ENCODE assay signal across 11 cellular contexts in the genomic region with DNA sequence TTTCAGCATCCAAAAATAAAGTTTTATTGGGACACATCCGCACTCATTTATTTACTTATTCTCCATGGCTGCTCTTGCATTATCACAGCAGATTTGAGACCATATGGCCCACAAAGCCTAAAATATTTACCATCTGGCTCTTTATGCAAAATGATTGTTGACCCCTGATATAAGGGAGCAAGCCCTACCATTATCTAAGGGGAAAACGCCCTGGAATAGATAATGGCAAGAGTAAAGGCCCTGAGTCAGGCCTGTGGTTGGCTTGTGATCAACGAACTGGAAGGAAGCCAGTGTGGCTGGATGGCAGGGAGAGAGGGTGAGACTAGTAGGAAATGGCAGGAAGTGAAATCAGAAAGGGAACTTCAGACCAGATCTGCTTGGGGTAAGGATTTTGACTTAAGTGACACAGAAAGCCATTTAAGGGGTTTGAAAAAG. TPM values are rescaled to one million over a fixed set of nuclear protein-coding genes. Genes with fewer than 3 reads are reported as not detected.
DNase-seq lines count a peak whose midpoint lies in the region; ATAC-seq, FAIRE-seq and TF ChIP-seq lines count a peak whose summit lies in the region.
"Had no signal": no experiment of that assay in that cellular context is flagged by ENCODE, and none has a peak within 500 bp of the region (broad histone marks: within the 10 kb centered on the region; RNA-seq: fewer than 3 reads in every experiment).

No MANE protein-coding gene starts in this region.

- TF ChIP-seq CTCF in GM10248 (IDR thresholded peaks at IDR 0.05; ENCODE audit: control extremely low read depth, extremely low read depth, low read depth, missing control alignments) = no peak

- no peak for ATAC-seq in HG03457 (IDR thresholded peaks at IDR 0.05; ENCODE audit: unreplicated experiment)
- ATAC-seq: stimulated activated memory B cell treated with anti-CD40 and anti-IgM and Interleukin-4, amounts not matched to agents 10 μg/mL and 1 μg/mL and 100 μg/mL, for 72 hours had no signal

- CTCF ChIA-PET in GM10248 (lab: Yijun Ruan, JAX) = interaction anchor here (1.8 to 8.0 kb wide), 2 partner anchors 127 to 129 kb away, joined by 7 to 68 read pairs; no protein-coding TSS in a partner anchor

- peak; percentile 12 for FAIRE-seq in GM18507 (lab: Jason Lieb, UNC)

- DNase-seq in GM18507 (ENCODE audit: extremely low spot score, insufficient read length, low read depth) (no peak), NCI-H774 (lab: John Stamatoyannopoulos, UW) (peak; percentile 25), dermis blood vessel endothelial cell (peak; percentile 42), putamen (ENCODE audit: low spot score) (peak; percentile 45), GM10248 (ENCODE audit: extremely low spot score) (no peak), NCI-H1436 treated with DMSO at 0.1 percent for 48 hours (lab: John Stamatoyannopoulos, UW) (no peak), HuH-7.5 (ENCODE audit: low spot score) (no peak)
- DNase-seq: islet precursor cell had no signal

- POLR2A ChIA-PET in GM10248 (lab: Yijun Ruan, JAX) = no interaction called here

RNA-seq across cellular contexts. Expression of gene DMXL2, which starts 24.6 kb away (rescaled TPM):
- total RNA-seq in dermis blood vessel endothelial cell = 12.6 and 16.8 TPM in 2 replicates

RNA-seq across cellular contexts. Expression of gene SCG3, which starts 34.2 kb away (rescaled TPM):
- total RNA-seq in dermis blood vessel endothelial cell = under 0.01 and 0.60 TPM in 2 replicates
- total RNA-seq: activated CD8-positive, alpha-beta memory T cell treated with anti-CD3 and anti-CD28 coated beads for 36 hours had no signal

Comparison
In these comparisons a context has a peak if more than half of its experiments do, and no peak if none do; other contexts are left out.
1. DNase-seq: peak in NCI-H774 (single experiment), dermis blood vessel endothelial cell (single experiment) and putamen (single experiment); none in GM18507 (single experiment), GM10248 (single experiment), NCI-H1436 treated with DMSO at 0.1 percent for 48 hours (single experiment) and HuH-7.5 (single experiment).